16 cellular contexts compared by ENCODE assay signal in the genomic region with DNA sequence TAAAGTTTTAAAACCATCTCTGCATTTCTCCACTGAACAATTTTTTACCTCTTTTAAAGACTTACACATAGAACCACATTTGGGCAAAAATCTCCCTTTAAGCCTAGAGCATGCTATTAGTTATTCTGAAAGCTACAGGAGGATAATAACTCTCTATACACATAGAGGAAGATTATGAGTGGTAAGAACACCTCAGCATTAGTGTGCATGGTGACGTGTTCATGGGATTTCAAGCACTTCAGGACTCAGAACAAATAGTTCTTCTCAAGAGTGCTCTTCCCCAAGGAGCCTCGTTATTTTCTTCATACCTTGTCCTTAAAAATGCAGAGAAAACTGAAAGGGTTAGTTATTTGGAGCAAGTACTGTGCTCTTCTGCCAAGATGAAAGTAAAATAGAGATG.
"Had no signal": no experiment of that assay in that cellular context is flagged by ENCODE, and none has a peak within 500 bp of the region (broad histone marks: within the 10 kb centered on the region; RNA-seq: fewer than 3 reads in every experiment).

No MANE protein-coding gene starts in this region.

- H3K27ac ChIP-seq: adrenal gland, coronary artery, esophagus squamous epithelium, gastroesophageal sphincter, prostate gland, right atrium auricular region, transverse colon, uterus had no signal

- H3K27me3 ChIP-seq: adrenal gland, esophagus squamous epithelium, gastroesophageal sphincter, right atrium auricular region, transverse colon, uterus had no signal

- H3K36me3 ChIP-seq: adrenal gland, esophagus squamous epithelium, gastroesophageal sphincter, prostate gland, right atrium auricular region, transverse colon, uterus had no signal

- H3K4me1 ChIP-seq: adrenal gland, esophagus squamous epithelium, gastroesophageal sphincter, prostate gland, right atrium auricular region, transverse colon, uterus had no signal

- H3K9me3 ChIP-seq: adrenal gland, esophagus squamous epithelium, gastroesophageal sphincter, prostate gland, right atrium auricular region, transverse colon, uterus had no signal

- DNase-seq: activated CD4-positive, alpha-beta T cell treated with anti-CD3 and anti-CD28 coated beads for 1 hour; activated T-cell treated with anti-CD3 and anti-CD28 coated beads for 4 hours; adrenal gland; cerebellar nuclear complex; esophagus squamous epithelium; head of caudate nucleus; islet precursor cell; left cardiac atrium; stimulated activated CD4-positive, alpha-beta T cell treated with anti-CD3 and anti-CD28 coated beads, Interleukin-1b, Interleukin-23, amount 100 ng/mL, for 48 hours; T-helper 1 cell; transverse colon; uterus had no signal

- H3K4me3 ChIP-seq: adrenal gland, coronary artery, esophagus squamous epithelium, gastroesophageal sphincter, prostate gland, right atrium auricular region, transverse colon, uterus had no signal
